In the genomic region with DNA sequence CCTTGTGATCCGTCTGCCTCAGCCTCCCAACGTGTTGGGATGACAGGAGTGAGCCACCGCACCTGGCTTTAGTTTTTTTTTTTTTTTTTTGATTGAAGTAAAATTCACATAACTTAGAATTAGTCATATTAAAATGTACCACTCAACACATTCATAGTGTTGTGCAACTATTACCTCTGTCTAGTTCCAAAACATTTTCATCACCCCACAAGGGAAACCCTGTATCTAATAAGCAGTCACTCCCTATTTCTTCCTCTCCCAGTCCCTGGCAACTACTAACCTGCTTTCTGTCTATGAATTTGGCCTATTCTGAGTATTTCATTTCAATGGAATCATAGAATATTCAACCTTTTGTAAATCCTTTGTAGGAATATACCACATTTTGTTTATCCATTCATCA, we compare ENCODE assay signal across 23 cellular contexts.
DNase-seq lines count a peak whose midpoint lies in the region; ATAC-seq and TF ChIP-seq lines count a peak whose summit lies in the region.
"Had no signal": no experiment of that assay in that cellular context is flagged by ENCODE, and none has a peak within 500 bp of the region (broad histone marks: within the 10 kb centered on the region; RNA-seq: fewer than 3 reads in every experiment).

No MANE protein-coding gene starts in this region.

- no peak overlapping the region for H3K27ac ChIP-seq in breast epithelium
- H3K27ac ChIP-seq: lower lobe of right lung, upper lobe of right lung had no signal

- peak overlapping the region; percentile 21 for H3K27ac Mint-ChIP-seq in MCF 10A (ENCODE audit: low read depth, unreplicated experiment)
- H3K27ac Mint-ChIP-seq: activated CD4-positive, alpha-beta memory T cell treated with anti-CD3 and anti-CD28 coated beads for 36 hours; GM23338; T-helper 2 cell treated with Interferon-gamma antibody and Interleukin-4, amounts not matched to agents 5 μg/mL and 100 μg/mL, for 36 hours; WTC11 had no signal

- no peaks in the 10 kb centered on the region for H3K9me3 ChIP-seq in breast epithelium
- H3K9me3 ChIP-seq: lower lobe of right lung, upper lobe of right lung had no signal

- H3K4me1 ChIP-seq in breast epithelium: no peaks in the 10 kb centered on the region
- H3K4me1 ChIP-seq: lower lobe of right lung, upper lobe of right lung had no signal

- peaks cover 9% of the 10 kb centered on the region for H3K4me1 Mint-ChIP-seq in MCF 10A (ENCODE audit: insufficient read depth, unreplicated experiment)
- H3K4me1 Mint-ChIP-seq: GM23338, WTC11 had no signal

- DNase-seq in MCF 10A (ENCODE audit: unreplicated experiment) (peak; percentile 71), breast epithelium (ENCODE audit: low spot score in 2 of 2) (no peak), amniotic epithelial cell (ENCODE audit: low read depth) (peak; percentile 62), foreskin fibroblast (peak; percentile 23 to 54), skeletal muscle cell (ENCODE audit: low read depth) (peak; percentile 9), NCI-H1092 treated with DMSO at 0.1 percent for 48 hours (lab: John Stamatoyannopoulos, UW) (no peak)
- DNase-seq: 8988T; activated CD4-positive, alpha-beta memory T cell treated with anti-CD3 and anti-CD28 coated beads for 36 hours; activated naive CD4-positive, alpha-beta T cell; aorta; Calu3; lower lobe of right lung; NCI-H1694 treated with DMSO at 0.1 percent for 48 hours; NCI-H82; occipital lobe; small intestine; stimulated activated CD4-positive, alpha-beta T cell treated with anti-CD3 and anti-CD28 coated beads, Interleukin-2, amount 100 ng/mL, for 48 hours; upper lobe of right lung had no signal

- no peak for TF ChIP-seq POLR2A in breast epithelium (IDR thresholded peaks at IDR 0.05)

- H3K36me3 ChIP-seq in breast epithelium: no peaks in the 10 kb centered on the region

- H3K27me3 ChIP-seq in breast epithelium: no peaks in the 10 kb centered on the region
- H3K27me3 ChIP-seq: upper lobe of right lung had no signal

- peaks cover 20% of the 10 kb centered on the region for H3K36me3 Mint-ChIP-seq in MCF 10A (ENCODE audit: insufficient read depth, unreplicated experiment)
- H3K36me3 Mint-ChIP-seq: activated CD4-positive, alpha-beta memory T cell treated with anti-CD3 and anti-CD28 coated beads for 36 hours had no signal

- POLR2A ChIA-PET in MCF 10A (lab: Yijun Ruan, JAX): no interaction called here

- CTCF ChIA-PET in MCF 10A (lab: Yijun Ruan, JAX): no interaction called here

- no peaks in the 10 kb centered on the region for H3K27me3 Mint-ChIP-seq in MCF 10A (ENCODE audit: insufficient read depth, unreplicated experiment)
- H3K27me3 Mint-ChIP-seq: activated CD4-positive, alpha-beta memory T cell treated with anti-CD3 and anti-CD28 coated beads for 36 hours had no signal

- H3K4me3 Mint-ChIP-seq in MCF 10A (ENCODE audit: unreplicated experiment): no peak overlapping the region
- H3K4me3 Mint-ChIP-seq: activated CD4-positive, alpha-beta memory T cell treated with anti-CD3 and anti-CD28 coated beads for 36 hours; GM23338; T-helper 2 cell treated with Interferon-gamma antibody and Interleukin-4, amounts not matched to agents 5 μg/mL and 100 μg/mL, for 36 hours; WTC11 had no signal

- BruUV-seq in MCF 10A (replicated peaks; lab: Mats Ljungman, UMichigan): no TSS peak

- intact Hi-C loops in MCF 10A (cut with micrococcal nuclease): loop anchor here (2.0 kb wide), 1 partner anchor 134 kb away; the partner anchor contains the start of gene BMPR2
- intact Hi-C loops in breast epithelium (cut with DNase I; ENCODE audit: low total_unique reads): no loop called here

- ATAC-seq in HG03135 (IDR thresholded peaks at IDR 0.05; ENCODE audit: unreplicated experiment) (no peak), GM18498 (IDR thresholded peaks at IDR 0.05; ENCODE audit: unreplicated experiment) (no peak)
- ATAC-seq: GM23338, upper lobe of right lung, WTC11 had no signal

- no peak for TF ChIP-seq CTCF in MCF 10A (IDR thresholded peaks at IDR 0.05; ENCODE audit: unreplicated experiment)
- no peak for TF ChIP-seq CTCF in breast epithelium (IDR thresholded peaks at IDR 0.05)
- TF ChIP-seq CTCF in foreskin fibroblast (IDR thresholded peaks at IDR 0.05; ENCODE audit: low read depth, low read length): no peak

- H3K9me3 Mint-ChIP-seq in MCF 10A (ENCODE audit: unreplicated experiment): no peaks in the 10 kb centered on the region
- H3K9me3 Mint-ChIP-seq: activated CD4-positive, alpha-beta memory T cell treated with anti-CD3 and anti-CD28 coated beads for 36 hours; GM23338; T-helper 2 cell treated with Interferon-gamma antibody and Interleukin-4, amounts not matched to agents 5 μg/mL and 100 μg/mL, for 36 hours; WTC11 had no signal

- no peak overlapping the region for H3K4me3 ChIP-seq in breast epithelium
- no peak overlapping the region for H3K4me3 ChIP-seq in foreskin fibroblast (ENCODE audit: low read depth in 1 of 2, low read length in 2 of 2)
- no peak overlapping the region for H3K4me3 ChIP-seq in skeletal muscle cell (ENCODE audit: low read depth, low read length)
- H3K4me3 ChIP-seq: GM23338, lower lobe of right lung, upper lobe of right lung had no signal

Comparison
In these comparisons a context has a peak if more than half of its experiments do, and no peak if none do; other contexts are left out.
1. DNase-seq: peak in MCF 10A (single experiment), amniotic epithelial cell (single experiment), foreskin fibroblast (2 of 2) and skeletal muscle cell (single experiment); none in breast epithelium (0 of 2) and NCI-H1092 treated with DMSO at 0.1 percent for 48 hours (single experiment).